ENCODE assay signal across 2 cellular contexts in genomic region chr6:104898893-104899292, GRCh38. TPM values are rescaled to one million over a fixed set of nuclear protein-coding genes. Genes with fewer than 3 reads are reported as not detected.
"Had no signal": no experiment of that assay in that cellular context is flagged by ENCODE, and none has a peak within 500 bp of the region (broad histone marks: within the 10 kb centered on the region; RNA-seq: fewer than 3 reads in every experiment).

No MANE protein-coding gene starts in this region.

RNA-seq across cellular contexts. Expression of gene LIN28B, which starts 58.0 kb away (rescaled TPM):
- total RNA-seq: H4, IMR-90 had no signal
- polyA plus RNA-seq: IMR-90 had no signal
